ENCODE assay signal across 20 cellular contexts in the genomic region with DNA sequence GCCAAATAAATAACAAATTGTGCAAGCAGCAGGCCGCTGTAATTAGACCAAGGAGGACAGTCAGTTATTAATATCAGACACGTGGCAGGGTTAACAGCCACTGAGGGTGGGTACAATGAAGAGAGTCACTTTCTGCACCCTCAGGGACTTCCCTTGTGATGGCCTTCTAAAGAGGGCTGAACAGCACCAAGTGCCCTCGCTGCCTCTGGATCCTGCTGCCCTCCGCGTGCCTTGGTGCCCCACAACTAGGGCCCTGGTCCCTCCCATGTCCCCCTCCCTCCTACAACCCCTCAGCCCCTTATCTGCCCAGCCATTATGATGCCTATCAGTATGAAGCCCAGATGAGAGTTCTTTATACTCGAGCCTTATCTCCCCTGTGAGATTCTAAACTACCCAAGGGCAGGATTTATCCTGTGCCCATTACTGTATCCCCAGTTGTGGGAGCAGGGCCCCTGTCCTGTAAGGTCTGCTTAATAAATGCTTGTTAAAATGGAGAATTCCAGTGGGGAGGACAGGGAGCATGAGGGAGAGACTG. TPM values are rescaled to one million over a fixed set of nuclear protein-coding genes. Genes with fewer than 3 reads are reported as not detected.
DNase-seq lines count a peak whose midpoint lies in the region; ATAC-seq, FAIRE-seq and TF ChIP-seq lines count a peak whose summit lies in the region.
"Had no signal": no experiment of that assay in that cellular context is flagged by ENCODE, and none has a peak within 500 bp of the region (broad histone marks: within the 10 kb centered on the region; RNA-seq: fewer than 3 reads in every experiment).

No MANE protein-coding gene starts in this region.

- H2AK5ac ChIP-seq in H1 (ENCODE audit: low read depth, low read length): peak overlapping the region; percentile 100

- no peak overlapping the region for H4K8ac ChIP-seq in H1 (ENCODE audit: extremely low read depth, insufficient read depth, low read length)

- H3K9ac ChIP-seq in NT2/D1 (ENCODE audit: insufficient read length, low read depth) (peak overlapping the region; percentile 17), H1 (replicated peaks in 1 of 4; ENCODE audit: extremely low read depth in 1 of 4, low read depth in 3 of 4, low read length in 3 of 4) (peak overlapping the region in 2 of 4 experiments; percentile 23 to 32; a peak in 3 of 7 replicates), neural cell (ENCODE audit: low read length) (no peak overlapping the region)

- H3K56ac ChIP-seq in H1 (replicated peaks; ENCODE audit: insufficient read length, low read depth, low read length): no peak overlapping the region

- peak overlapping the region; percentile 7 for H4K5ac ChIP-seq in H1 (ENCODE audit: insufficient read length, low read depth, low read length)

- H3K14ac ChIP-seq in H1 (ENCODE audit: insufficient read length): no peak overlapping the region

- CTCF ChIA-PET in H1 (lab: Charles Lee; ENCODE audit: partially characterized antibody): interaction anchor here (1.5 to 17.3 kb wide), 9 partner anchors 11 to 100 kb away, joined by 4 to 273 read pairs (median 37); a partner anchor contains a TSS
- CTCF ChIA-PET in activated CD8-positive, alpha-beta memory T cell treated with anti-CD3 and anti-CD28 coated beads, Interleukin-2, amount 10 ng/mL, durations not matched to agents 7 days and 5 days (lab: Charles Lee): interaction anchor here (1.1 to 1.5 kb wide), 2 partner anchors 26 to 148 kb away, joined by 3 read pairs; no protein-coding TSS in a partner anchor

- TF ChIP-seq CTCF in H1 (IDR thresholded peaks at IDR 0.05; ENCODE audit: control extremely low read depth in 1 of 3, insufficient read depth in 1 of 3, low read depth in 1 of 3, low read length in 3 of 3) (no peak), neural cell (IDR thresholded peaks at IDR 0.05; ENCODE audit: poor library complexity, severe bottlenecking) (no peak), upper lobe of left lung (IDR thresholded peaks at IDR 0.05) (no peak)

- no peak for DNase-seq in NT2/D1 (ENCODE audit: low read depth, low spot score)
- no peak for DNase-seq in H1 (ENCODE audit: low read depth in 1 of 2, low spot score in 2 of 2)
- DNase-seq in upper lobe of left lung: no peak
- no peak for DNase-seq in activated CD8-positive, alpha-beta memory T cell treated with anti-CD3 and anti-CD28 coated beads, Interleukin-2, amount 10 ng/mL, durations not matched to agents 7 days and 5 days
- no peak for DNase-seq in caudate nucleus (lab: John Stamatoyannopoulos, UW)
- DNase-seq: activated CD4-positive, alpha-beta T cell treated with anti-CD3 and anti-CD28 coated beads for 48 hours; activated T-cell treated with anti-CD3 and anti-CD28 coated beads for 4 hours; DMS53; naive thymus-derived CD4-positive, alpha-beta T cell; NCI-H1048; NCI-H2171 treated with DMSO at 0.1 percent for 48 hours; SHP77 treated with DMSO at 0.1 percent for 48 hours; stimulated activated CD4-positive, alpha-beta T cell treated with anti-CD3 and anti-CD28 coated beads, Interleukin-2, amount 100 ng/mL, for 48 hours; stimulated activated CD8-positive, alpha-beta memory T cell treated with anti-CD3 and anti-CD28 coated beads, Interleukin-4, amount 100 ng/mL, for 48 hours had no signal

- no peaks in the 10 kb centered on the region; the same call in 1 of the 2 replicates for H3K79me1 ChIP-seq in H1 (ENCODE audit: low read depth, low read length)

- H3K4me3 ChIP-seq in NT2/D1 (ENCODE audit: insufficient read length, low read depth): no peak overlapping the region
- H3K4me3 ChIP-seq in H1 (ENCODE audit: extremely low read depth in 1 of 4, insufficient read depth in 2 of 4, low read depth in 3 of 4, low read length in 4 of 4): no peak overlapping the region
- H3K4me3 ChIP-seq in neural cell (ENCODE audit: low read length): no peak overlapping the region
- H3K4me3 ChIP-seq in upper lobe of left lung: no peak overlapping the region
- H3K4me3 ChIP-seq: right lobe of liver had no signal

- peak overlapping the region; percentile 25 for H3K4ac ChIP-seq in H1 (replicated peaks; ENCODE audit: insufficient read length, low read depth, low read length)

- peak overlapping the region; percentile 12 for H2BK120ac ChIP-seq in H1 (replicated peaks; ENCODE audit: low read depth, low read length)

- peaks cover 31% of the 10 kb centered on the region for H3K27me3 Mint-ChIP-seq in activated CD8-positive, alpha-beta memory T cell treated with anti-CD3 and anti-CD28 coated beads, Interleukin-2, amount 10 ng/mL, durations not matched to agents 7 days and 5 days

- H2BK15ac ChIP-seq in H1 (ENCODE audit: low read length): no peak overlapping the region

- TF ChIP-seq RAD21 in H1 (IDR thresholded peaks at IDR 0.05 in 1 of 2, conservative IDR thresholded peaks at IDR 0.05 in 1 of 2; ENCODE audit: low read depth in 2 of 2, low read length in 2 of 2) (no peak), neural cell (conservative IDR thresholded peaks at IDR 0.05) (no peak)

- TF ChIP-seq EP300 in H1 (IDR thresholded peaks at IDR 0.05; ENCODE audit: borderline replicate concordance in 1 of 2, low read depth in 2 of 2, low read length in 2 of 2): no peak
- TF ChIP-seq EP300 in neural cell (conservative IDR thresholded peaks at IDR 0.05; ENCODE audit: poor library complexity, severe bottlenecking): no peak
- TF ChIP-seq EP300 in upper lobe of left lung (IDR thresholded peaks at IDR 0.05): no peak

- H2AFZ ChIP-seq in H1 (ENCODE audit: low read length): no peak overlapping the region
- no peak overlapping the region for H2AFZ ChIP-seq in neural cell (ENCODE audit: low read depth, low read length)

- H3K36me3 ChIP-seq in NT2/D1 (ENCODE audit: insufficient read depth, insufficient read length, low read length) (no peaks in the 10 kb centered on the region), H1 (ENCODE audit: control insufficient read depth in 2 of 4, insufficient read depth in 4 of 4, low read length in 3 of 4) (no peaks in the 10 kb centered on the region), neural cell (ENCODE audit: insufficient read depth, low read length) (no peaks in the 10 kb centered on the region), upper lobe of left lung (no peaks in the 10 kb centered on the region)
- H3K36me3 ChIP-seq: right lobe of liver had no signal

- no peaks in the 10 kb centered on the region for H3K9me2 ChIP-seq in neural cell (ENCODE audit: insufficient read depth, low read length)

- H4K20me1 ChIP-seq in H1 (replicated peaks in 1 of 2; ENCODE audit: control insufficient read depth in 1 of 2, insufficient read depth in 2 of 2, low read length in 2 of 2) (no peaks in the 10 kb centered on the region), neural cell (ENCODE audit: insufficient read depth) (no peaks in the 10 kb centered on the region)

- peak overlapping the region; percentile 27 for H2BK20ac ChIP-seq in H1 (ENCODE audit: low read length)

- no peaks in the 10 kb centered on the region for H3K9me3 Mint-ChIP-seq in activated CD8-positive, alpha-beta memory T cell treated with anti-CD3 and anti-CD28 coated beads, Interleukin-2, amount 10 ng/mL, durations not matched to agents 7 days and 5 days (ENCODE audit: low read depth)
- H3K9me3 Mint-ChIP-seq: IgD-negative memory B cell; naive thymus-derived CD4-positive, alpha-beta T cell had no signal

- peak overlapping the region in 1 of 2 experiments; percentile 77; a peak in 1 of 4 replicates for H3K4me2 ChIP-seq in H1 (ENCODE audit: insufficient read depth in 1 of 2, low read depth in 2 of 2, low read length in 2 of 2)
- no peak overlapping the region for H3K4me2 ChIP-seq in neural cell (ENCODE audit: low read length)

- peak overlapping the region; percentile 98 for H2BK12ac ChIP-seq in H1 (ENCODE audit: low read depth, low read length)

- H3K9me3 ChIP-seq in NT2/D1 (ENCODE audit: insufficient read depth, low read length) (no peaks in the 10 kb centered on the region), H1 (ENCODE audit: insufficient read depth in 2 of 2, low read depth in 1 of 2, low read length in 1 of 2) (no peaks in the 10 kb centered on the region), neural cell (ENCODE audit: low read length) (no peaks in the 10 kb centered on the region), upper lobe of left lung (no peaks in the 10 kb centered on the region)
- H3K9me3 ChIP-seq: right lobe of liver had no signal

- WGBS in H1 (ENCODE audit: extremely low coverage in 1 of 2, insufficient coverage in 1 of 2, insufficient read length in 1 of 2, insufficient replicate concordance in 2 of 2, low coverage in 1 of 2, low lambda C conversion rate in 2 of 2, missing lambda C conversion rate in 1 of 2), 2 experiments: 76% methylated on average over 6 of the region's 6 CpGs; no CpG with 5 or more reads in 1 of the 2 experiments
- WGBS in upper lobe of left lung, 2 donors: 65 to 68% methylated on average over 6 of the region's 6 CpGs

- H3K27ac Mint-ChIP-seq in activated CD8-positive, alpha-beta memory T cell treated with anti-CD3 and anti-CD28 coated beads, Interleukin-2, amount 10 ng/mL, durations not matched to agents 7 days and 5 days: no peak overlapping the region
- H3K27ac Mint-ChIP-seq: activated naive CD8-positive, alpha-beta T cell; IgD-negative memory B cell had no signal

- no peaks in the 10 kb centered on the region; the same call in 1 of the 2 replicates for H3K23me2 ChIP-seq in H1 (ENCODE audit: low read depth, low read length)

- peak overlapping the region; percentile 94 for H2BK5ac ChIP-seq in H1 (ENCODE audit: low read depth, low read length)

- FAIRE-seq in H1 (lab: Jason Lieb, UNC): no peak
- FAIRE-seq: urothelium cell line had no signal

- H3F3A ChIP-seq in neural cell (ENCODE audit: insufficient read depth, low read length, poor library complexity, severe bottlenecking): no peaks in the 10 kb centered on the region

- no peaks in the 10 kb centered on the region for H3K36me3 Mint-ChIP-seq in activated CD8-positive, alpha-beta memory T cell treated with anti-CD3 and anti-CD28 coated beads, Interleukin-2, amount 10 ng/mL, durations not matched to agents 7 days and 5 days
- H3K36me3 Mint-ChIP-seq: activated naive CD8-positive, alpha-beta T cell; IgD-negative memory B cell; naive thymus-derived CD4-positive, alpha-beta T cell had no signal

- H3K4me1 Mint-ChIP-seq in activated CD8-positive, alpha-beta memory T cell treated with anti-CD3 and anti-CD28 coated beads, Interleukin-2, amount 10 ng/mL, durations not matched to agents 7 days and 5 days: peaks cover 2% of the 10 kb centered on the region

- H3K23ac ChIP-seq in H1 (ENCODE audit: insufficient read length): no peak overlapping the region

- H3K27me3 ChIP-seq in NT2/D1 (ENCODE audit: insufficient read depth, insufficient read length): no peaks in the 10 kb centered on the region
- no peaks in the 10 kb centered on the region for H3K27me3 ChIP-seq in H1 (replicated peaks in 1 of 4; ENCODE audit: control insufficient read depth in 3 of 4, extremely low read depth in 1 of 4, insufficient read depth in 3 of 4, low read length in 3 of 4)
- no peaks in the 10 kb centered on the region for H3K27me3 ChIP-seq in neural cell (ENCODE audit: insufficient read depth, low read depth, low read length)
- no peaks in the 10 kb centered on the region for H3K27me3 ChIP-seq in upper lobe of left lung
- H3K27me3 ChIP-seq: right lobe of liver had no signal

- no peak for TF ChIP-seq POLR2A in H1 (IDR thresholded peaks at IDR 0.05; ENCODE audit: control extremely low read depth in 1 of 2, low read depth in 2 of 2, low read length in 2 of 2)
- TF ChIP-seq POLR2A in upper lobe of left lung (IDR thresholded peaks at IDR 0.05): no peak

- H3K27ac ChIP-seq in H1 (ENCODE audit: low read depth, low read length) (peak overlapping the region; percentile 78), neural cell (ENCODE audit: low read length) (peak overlapping the region; percentile 26), upper lobe of left lung (peak overlapping the region; percentile 81 to 97 (median 94)), caudate nucleus (ENCODE audit: low read depth, low read length) (no peak overlapping the region)

- H3K4me1 ChIP-seq in NT2/D1 (ENCODE audit: insufficient read depth, insufficient read length) (peaks cover 27% of the 10 kb centered on the region), H1 (replicated peaks in 1 of 4; ENCODE audit: control insufficient read depth in 3 of 4, insufficient read depth in 4 of 4, low read length in 3 of 4) (peaks cover 56 to 84% (median 69%) of the 10 kb centered on the region in 4 experiments), upper lobe of left lung (peaks cover 68 to 87% (median 76%) of the 10 kb centered on the region in 4 donors)

- POLR2A ChIA-PET in H1 (lab: Charles Lee; ENCODE audit: partially characterized antibody): interaction anchor here (0.6 to 7.9 kb wide), 11 partner anchors 8 to 204 kb away, joined by 3 to 121 read pairs (median 18); a partner anchor contains a TSS

- ATAC-seq in upper lobe of left lung (ENCODE audit: low FRiP score in 2 of 2): no peak
- no peak for ATAC-seq in GM19023 (IDR thresholded peaks at IDR 0.05; ENCODE audit: unreplicated experiment)
- ATAC-seq in activated CD8-positive, alpha-beta memory T cell treated with anti-CD3 and anti-CD28 coated beads, Interleukin-2, amount 10 ng/mL, durations not matched to agents 7 days and 5 days: no peak
- ATAC-seq: naive thymus-derived CD4-positive, alpha-beta T cell had no signal

- H3K18ac ChIP-seq in H1 (ENCODE audit: extremely low read depth, low read length): peak overlapping the region; percentile 89

- H3K4me3 Mint-ChIP-seq in activated CD8-positive, alpha-beta memory T cell treated with anti-CD3 and anti-CD28 coated beads, Interleukin-2, amount 10 ng/mL, durations not matched to agents 7 days and 5 days: no peak overlapping the region
- H3K4me3 Mint-ChIP-seq: activated naive CD8-positive, alpha-beta T cell; IgD-negative memory B cell; naive thymus-derived CD4-positive, alpha-beta T cell had no signal

- H3K79me2 ChIP-seq in H1 (ENCODE audit: control insufficient read depth in 1 of 2, insufficient read depth in 2 of 2, low read length in 2 of 2): no peaks in the 10 kb centered on the region
- H3K79me2 ChIP-seq in neural cell (replicated peaks; ENCODE audit: insufficient read depth, low read length): peaks cover 15% of the 10 kb centered on the region

- H4K91ac ChIP-seq in H1 (replicated peaks; ENCODE audit: insufficient read length, low read length): peak overlapping the region; percentile 91

RNA-seq across cellular contexts. Expression of a gene that starts 37.3 kb away (rescaled TPM):
- total RNA-seq in H1 (2021; fragmentation: NEBNext Ultra II Directional; extraction: Animal tissue kit (Norgen Biotek cat#: 25700)): 101 and 106 TPM in 2 replicates
- polyA plus RNA-seq in H1 (2011; rRNA removed): 102 and 120 TPM in 2 replicates
- 88.6 TPM for polyA plus RNA-seq in H1 (2011; cell fraction: cytosol; rRNA removed)
- polyA plus RNA-seq in H1 (2011; cell fraction: nucleus; rRNA removed): 154 TPM
- polyA plus RNA-seq in H1 (2012, experiment 1 of 2): 74.4 to 110 TPM (median 100 TPM) in 4 replicates
- polyA plus RNA-seq in H1 (2012, experiment 2 of 2): 97.8 TPM
- 130 TPM for polyA plus RNA-seq in H1 (2013, experiment 1 of 2)
- polyA plus RNA-seq in H1 (2013, experiment 2 of 2): 120 TPM
- 292 and 318 TPM in 2 replicates for polyA minus RNA-seq in H1 (2011; rRNA and poly(A)+ RNA removed)
- 143 TPM for polyA minus RNA-seq in H1 (2011; cell fraction: cytosol; rRNA and poly(A)+ RNA removed)
- 96.9 TPM for polyA minus RNA-seq in H1 (2011; cell fraction: nucleus; rRNA and poly(A)+ RNA removed)
- polyA plus RNA-seq in neural cell: 13.9 and 21.3 TPM in 2 replicates
- 86.4 and 103 TPM in 2 replicates for polyA minus RNA-seq in neural cell
- 100 to 1,000 TPM in 1 of 6 donors, 10 to 100 TPM in 5; 41.3 to 133 (median 81.6) TPM for total RNA-seq in upper lobe of left lung
- total RNA-seq in activated CD8-positive, alpha-beta memory T cell treated with anti-CD3 and anti-CD28 coated beads, Interleukin-2, amount 10 ng/mL, durations not matched to agents 7 days and 5 days: not detected

Comparison
In these comparisons a context has a peak if more than half of its experiments do, and no peak if none do; other contexts are left out.
1. RNA of a gene that starts 37.3 kb away (total RNA-seq): 101 to 106 TPM in H1 and 41.3 to 133 TPM in upper lobe of left lung; not detected in activated CD8-positive, alpha-beta memory T cell treated with anti-CD3 and anti-CD28 coated beads, Interleukin-2, amount 10 ng/mL, durations not matched to agents 7 days and 5 days; every median in the first group is over 10 times any median in the second.